8 cellular contexts compared by ENCODE assay signal in the genomic region with DNA sequence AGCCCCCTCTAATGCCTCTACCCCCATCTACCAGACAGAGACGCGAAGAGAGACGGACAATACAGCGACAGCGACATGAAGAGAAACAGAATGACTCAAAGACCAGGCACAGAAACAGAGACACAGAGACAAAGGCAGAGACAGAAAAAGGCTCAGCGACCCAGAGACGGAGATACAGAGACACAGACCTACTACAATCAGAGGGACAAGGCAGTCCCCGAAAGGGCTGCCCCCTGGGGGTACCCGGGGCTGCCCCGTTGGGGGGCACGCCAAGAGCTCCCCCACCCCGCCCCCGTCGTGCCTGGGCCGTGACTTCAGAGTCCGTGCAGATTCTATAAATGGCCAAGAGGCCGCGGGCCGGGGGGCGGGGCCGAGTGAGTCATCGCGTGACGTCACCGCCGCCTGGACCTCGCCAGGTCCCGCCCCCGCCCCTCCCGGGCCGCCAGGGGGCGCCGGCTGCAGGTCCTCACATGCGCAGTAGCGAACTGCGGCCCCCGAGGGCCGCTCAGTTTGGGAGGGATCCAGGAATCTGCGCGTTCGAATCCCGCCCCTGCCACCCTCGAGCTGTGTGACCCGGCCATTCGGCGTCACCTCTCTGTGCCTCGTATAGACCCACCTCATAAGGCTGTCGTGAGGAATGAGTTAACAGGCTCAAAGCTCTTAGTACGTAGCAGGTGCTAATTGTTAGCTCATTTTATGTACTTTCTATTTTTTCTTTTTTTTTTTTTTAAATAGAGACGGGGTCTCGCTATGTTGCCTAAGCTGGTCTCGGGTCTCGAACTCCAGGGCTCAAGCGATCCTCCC. TPM values are rescaled to one million over a fixed set of nuclear protein-coding genes. Genes with fewer than 3 reads are reported as not detected.
A peak's percentile ranks its signal among the peaks of the same experiment; 100 is the strongest.
DNase-seq lines count a peak whose midpoint lies in the region; ATAC-seq and TF ChIP-seq lines count a peak whose summit lies in the region.

No MANE protein-coding gene starts in this region.

- peak overlapping the region; percentile 74 for H3K4me3 Mint-ChIP-seq in activated T-helper 17 cell treated with anti-CD3 and anti-CD28 coated beads, Interleukin-2, amount 50 U/mL, for 72 hours
- H3K4me3 Mint-ChIP-seq in natural killer cell, result peak overlapping the region; percentile 67
- peak overlapping the region; percentile 65 for H3K4me3 Mint-ChIP-seq in stimulated activated memory B cell treated with anti-CD40 and anti-IgM and Interleukin-4, amounts not matched to agents 10 μg/mL and 1 μg/mL and 100 μg/mL, for 72 hours

- peak; percentile 50 for ATAC-seq in GM18520 (IDR thresholded peaks at IDR 0.05; ENCODE audit: unreplicated experiment)
- ATAC-seq in activated T-helper 17 cell treated with anti-CD3 and anti-CD28 coated beads, Interleukin-2, amount 50 U/mL, for 72 hours (replicated peaks), result peak; percentile 77
- ATAC-seq in natural killer cell, result peak; percentile 91 to 95 (median 94)
- ATAC-seq in stimulated activated memory B cell treated with anti-CD40 and anti-IgM and Interleukin-4, amounts not matched to agents 10 μg/mL and 1 μg/mL and 100 μg/mL, for 72 hours, result peak; percentile 94

- H3K27ac Mint-ChIP-seq in activated T-helper 17 cell treated with anti-CD3 and anti-CD28 coated beads, Interleukin-2, amount 50 U/mL, for 72 hours, result peak overlapping the region; percentile 89
- H3K27ac Mint-ChIP-seq in natural killer cell, result peak overlapping the region; percentile 75 to 88
- H3K27ac Mint-ChIP-seq in stimulated activated memory B cell treated with anti-CD40 and anti-IgM and Interleukin-4, amounts not matched to agents 10 μg/mL and 1 μg/mL and 100 μg/mL, for 72 hours, result peak overlapping the region; percentile 72

- H3K79me2 ChIP-seq in ACC112 (ENCODE audit: control insufficient read depth, insufficient read depth, low read length, unreplicated experiment), result no peaks in the 10 kb centered on the region

- H3K4me1 Mint-ChIP-seq in activated T-helper 17 cell treated with anti-CD3 and anti-CD28 coated beads, Interleukin-2, amount 50 U/mL, for 72 hours, result peaks cover 9% of the 10 kb centered on the region
- peaks cover 8 to 16% of the 10 kb centered on the region in 2 donors for H3K4me1 Mint-ChIP-seq in natural killer cell
- peaks cover 40% of the 10 kb centered on the region for H3K4me1 Mint-ChIP-seq in stimulated activated memory B cell treated with anti-CD40 and anti-IgM and Interleukin-4, amounts not matched to agents 10 μg/mL and 1 μg/mL and 100 μg/mL, for 72 hours

- H3K27me3 ChIP-seq in ACC112 (ENCODE audit: insufficient read depth, low read length), result peaks cover 8% of the 10 kb centered on the region; the same call in 1 of the 2 replicates

- peak; percentile 93 for TF ChIP-seq CTCF in natural killer cell (IDR thresholded peaks at IDR 0.05)

- H3K27ac ChIP-seq in ACC112 (ENCODE audit: low read depth, low read length), result 0 out of 2 replicates have a peak overlapping the region, but pooled peaks have one; percentile 3

- no peaks in the 10 kb centered on the region for H3K36me3 Mint-ChIP-seq in activated T-helper 17 cell treated with anti-CD3 and anti-CD28 coated beads, Interleukin-2, amount 50 U/mL, for 72 hours (ENCODE audit: low read depth)
- no peaks in the 10 kb centered on the region for H3K36me3 Mint-ChIP-seq in natural killer cell
- H3K36me3 Mint-ChIP-seq in stimulated activated memory B cell treated with anti-CD40 and anti-IgM and Interleukin-4, amounts not matched to agents 10 μg/mL and 1 μg/mL and 100 μg/mL, for 72 hours, result no peaks in the 10 kb centered on the region

- H3K9me3 Mint-ChIP-seq in activated T-helper 17 cell treated with anti-CD3 and anti-CD28 coated beads, Interleukin-2, amount 50 U/mL, for 72 hours, result no peaks in the 10 kb centered on the region
- no peaks in the 10 kb centered on the region for H3K9me3 Mint-ChIP-seq in natural killer cell
- no peaks in the 10 kb centered on the region for H3K9me3 Mint-ChIP-seq in stimulated activated memory B cell treated with anti-CD40 and anti-IgM and Interleukin-4, amounts not matched to agents 10 μg/mL and 1 μg/mL and 100 μg/mL, for 72 hours

- peaks cover 17% of the 10 kb centered on the region for H3K4me1 ChIP-seq in ACC112 (ENCODE audit: control insufficient read depth, insufficient read depth, low read length, unreplicated experiment)

- peak overlapping the region; percentile 61 for H3K4me3 ChIP-seq in ACC112 (ENCODE audit: low read depth, low read length)

- peak; percentile 96 for DNase-seq in HuH-7.5 (ENCODE audit: low spot score)
- DNase-seq in RPMI7951 (ENCODE audit: low read depth), result peak; percentile 85
- peak; percentile 82 for DNase-seq in fibroblast of peridontal ligament (ENCODE audit: extremely low read depth)
- DNase-seq in natural killer cell, result peak; percentile 94

- H2AFZ ChIP-seq in ACC112 (ENCODE audit: low read length, unreplicated experiment), result peak overlapping the region; percentile 7

- intact Hi-C loops in natural killer cell (cut with micrococcal nuclease), result loop anchor here (1.0 kb wide), 3 partner anchors 8 to 51 kb away; a partner anchor contains a TSS

- peaks cover 10% of the 10 kb centered on the region for H3K27me3 Mint-ChIP-seq in activated T-helper 17 cell treated with anti-CD3 and anti-CD28 coated beads, Interleukin-2, amount 50 U/mL, for 72 hours
- H3K27me3 Mint-ChIP-seq in natural killer cell (ENCODE audit: low read depth in 2 of 2), result peaks cover 12 to 16% of the 10 kb centered on the region in 2 donors
- H3K27me3 Mint-ChIP-seq in stimulated activated memory B cell treated with anti-CD40 and anti-IgM and Interleukin-4, amounts not matched to agents 10 μg/mL and 1 μg/mL and 100 μg/mL, for 72 hours, result peaks cover 26% of the 10 kb centered on the region

- no peaks in the 10 kb centered on the region for H3K36me3 ChIP-seq in ACC112 (ENCODE audit: insufficient read depth, low read length)

RNA-seq across cellular contexts. Expression of a gene that starts 2.7 kb away (rescaled TPM):
- total RNA-seq in RPMI7951 (2014; rRNA removed; shearing (Covaris generic)), result 0.96 and 3.0 TPM in 2 replicates
- total RNA-seq in activated T-helper 17 cell treated with anti-CD3 and anti-CD28 coated beads, Interleukin-2, amount 50 U/mL, for 72 hours, result not detected
- total RNA-seq in natural killer cell, result not detected

RNA-seq across cellular contexts. Expression of a gene that starts 7.1 kb away (rescaled TPM):
- 47.9 and 51.2 TPM in 2 replicates for total RNA-seq in RPMI7951 (2014; rRNA removed; shearing (Covaris generic))
- total RNA-seq in activated T-helper 17 cell treated with anti-CD3 and anti-CD28 coated beads, Interleukin-2, amount 50 U/mL, for 72 hours, result 10 to 100 TPM; 44.2 to 53.3 TPM
- 10 to 100 TPM; 23.6 to 24.5 (median 24.1) TPM for total RNA-seq in natural killer cell

RNA-seq across cellular contexts. Expression of a gene that starts 23.0 kb away (rescaled TPM):
- total RNA-seq in RPMI7951 (2014; rRNA removed; shearing (Covaris generic)), result 62.6 and 108 TPM in 2 replicates
- total RNA-seq in activated T-helper 17 cell treated with anti-CD3 and anti-CD28 coated beads, Interleukin-2, amount 50 U/mL, for 72 hours, result 10 to 100 TPM; 48.0 to 66.5 TPM
- total RNA-seq in natural killer cell, result 10 to 100 TPM; 46.4 to 54.2 (median 50.0) TPM

RNA-seq across cellular contexts. Expression of a gene that starts 30.4 kb away (rescaled TPM):
- total RNA-seq in RPMI7951 (2014; rRNA removed; shearing (Covaris generic)), result 5.9 and 6.0 TPM in 2 replicates
- total RNA-seq in activated T-helper 17 cell treated with anti-CD3 and anti-CD28 coated beads, Interleukin-2, amount 50 U/mL, for 72 hours, result 10 to 100 TPM; 18.8 to 26.3 TPM
- total RNA-seq in natural killer cell, result 10 to 100 TPM in 2 of 3 donors, 1 to 10 TPM in 1; 9.9 to 15.4 (median 10.8) TPM

RNA-seq across cellular contexts. Expression of a gene that starts 41.5 kb away (rescaled TPM):
- total RNA-seq in RPMI7951 (2014; rRNA removed; shearing (Covaris generic)), result 1.7 and 2.1 TPM in 2 replicates
- total RNA-seq in activated T-helper 17 cell treated with anti-CD3 and anti-CD28 coated beads, Interleukin-2, amount 50 U/mL, for 72 hours, result 10 to 100 TPM; 19.9 to 26.3 TPM
- 10 to 100 TPM; 14.9 to 20.3 (median 18.8) TPM for total RNA-seq in natural killer cell

Comparison
In these comparisons a context has a peak if more than half of its experiments do, and no peak if none do; other contexts are left out.
1. Peak in every context shown above with its lines: DNase-seq, ATAC-seq, H3K4me3 ChIP-seq and H3K27ac ChIP-seq.